In the genomic region with DNA sequence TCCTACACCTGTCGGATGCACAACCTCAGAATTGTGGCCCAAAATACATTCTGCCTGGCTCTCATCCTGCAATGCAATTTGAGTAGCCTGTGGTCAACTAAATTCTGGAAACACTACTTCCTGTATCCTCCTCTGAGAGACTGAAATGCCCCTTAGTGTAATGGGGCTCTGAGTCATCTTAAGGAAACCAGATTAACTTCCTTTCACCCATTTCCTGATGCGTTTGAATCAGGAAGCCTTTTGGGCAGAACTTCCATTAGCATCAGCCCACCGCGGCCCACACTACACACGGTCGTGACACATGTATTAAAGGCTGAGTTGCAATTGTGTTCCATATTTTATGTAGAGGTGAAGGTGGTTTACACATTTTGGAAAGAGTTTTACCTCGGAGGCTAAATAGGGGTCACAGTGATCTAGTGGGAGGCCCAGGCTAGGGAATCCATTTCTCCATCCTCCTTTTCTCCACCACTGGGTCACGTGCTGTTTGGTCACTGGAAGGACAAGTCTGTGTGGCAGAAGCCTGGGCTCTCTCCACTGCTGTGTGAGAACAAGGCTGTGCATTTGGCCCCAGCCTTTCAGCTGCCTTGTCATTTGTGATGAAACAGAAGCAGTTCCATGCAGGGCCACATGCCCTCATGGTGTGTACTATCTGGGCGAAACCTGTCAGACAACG, we compare ENCODE assay signal across 9 cellular contexts. TPM values are rescaled to one million over a fixed set of nuclear protein-coding genes. Genes with fewer than 3 reads are reported as not detected.
A peak's percentile ranks its signal among the peaks of the same experiment; 100 is the strongest.
DNase-seq lines count a peak whose midpoint lies in the region; ATAC-seq lines count a peak whose summit lies in the region.
"Had no signal": no experiment of that assay in that cellular context is flagged by ENCODE, and none has a peak within 500 bp of the region (broad histone marks: within the 10 kb centered on the region; RNA-seq: fewer than 3 reads in every experiment).

No MANE protein-coding gene starts in this region.

- H3K27me3 Mint-ChIP-seq in T-helper 2 cell treated with Interferon-gamma antibody and Interleukin-4, amounts not matched to agents 5 μg/mL and 100 μg/mL, for 36 hours (ENCODE audit: low read depth) = no peaks in the 10 kb centered on the region

- DNase-seq in activated naive CD4-positive, alpha-beta T cell treated with Interleukin-2 at 50 U/mL for 16 hours = peak; percentile 12
- DNase-seq in activated naive CD4-positive, alpha-beta T cell treated with anti-CD3 and anti-CD28 coated beads, Interleukin-2, amount 50 U/mL, for 16 hours = no peak
- DNase-seq in NOMO-1 treated with DMSO at 0.1 percent for 48 hours (lab: John Stamatoyannopoulos, UW; ENCODE audit: unreplicated experiment) (peak; percentile 96), dermis blood vessel endothelial cell (peak; percentile 77), NCI-H1436 (lab: John Stamatoyannopoulos, UW) (no peak), NCI-H774 (lab: John Stamatoyannopoulos, UW) (no peak)
- DNase-seq in stimulated activated naive CD8-positive, alpha-beta T cell treated with anti-CD3 and anti-CD28 coated beads, Interleukin-15, Interleukin-2, amounts not matched to agents 100 U/mL and 50 U/mL, for 24 hours = peak; percentile 25
- no peak for DNase-seq in T-helper 2 cell treated with Interferon-gamma antibody and Interleukin-4, amounts not matched to agents 5 μg/mL and 100 μg/mL, for 36 hours (ENCODE audit: low spot score)
- DNase-seq: heart right ventricle had no signal

- no peak overlapping the region for H3K4me3 Mint-ChIP-seq in T-helper 2 cell treated with Interferon-gamma antibody and Interleukin-4, amounts not matched to agents 5 μg/mL and 100 μg/mL, for 36 hours

- peaks cover 23% of the 10 kb centered on the region for H3K4me1 Mint-ChIP-seq in T-helper 2 cell treated with Interferon-gamma antibody and Interleukin-4, amounts not matched to agents 5 μg/mL and 100 μg/mL, for 36 hours (ENCODE audit: low read depth)

- H3K36me3 Mint-ChIP-seq in T-helper 2 cell treated with Interferon-gamma antibody and Interleukin-4, amounts not matched to agents 5 μg/mL and 100 μg/mL, for 36 hours (ENCODE audit: low read depth) = peaks cover 7% of the 10 kb centered on the region

- H3K9me3 Mint-ChIP-seq in T-helper 2 cell treated with Interferon-gamma antibody and Interleukin-4, amounts not matched to agents 5 μg/mL and 100 μg/mL, for 36 hours = no peaks in the 10 kb centered on the region

- no peak overlapping the region for H3K27ac Mint-ChIP-seq in T-helper 2 cell treated with Interferon-gamma antibody and Interleukin-4, amounts not matched to agents 5 μg/mL and 100 μg/mL, for 36 hours

- peak; percentile 56 for ATAC-seq in stimulated activated naive CD8-positive, alpha-beta T cell treated with anti-CD3 and anti-CD28 coated beads, Interleukin-15, Interleukin-2, amounts not matched to agents 100 U/mL and 50 U/mL, for 24 hours

RNA-seq across cellular contexts. Expression of gene DAP, which starts 55.9 kb away (rescaled TPM):
- 36.2 and 89.6 TPM in 2 replicates for total RNA-seq in dermis blood vessel endothelial cell

Comparison
In these comparisons a context has a peak if more than half of its experiments do, and no peak if none do; other contexts are left out.
1. DNase-seq: peak in activated naive CD4-positive, alpha-beta T cell treated with Interleukin-2 at 50 U/mL for 16 hours (single experiment), NOMO-1 treated with DMSO at 0.1 percent for 48 hours (single experiment), dermis blood vessel endothelial cell (single experiment) and stimulated activated naive CD8-positive, alpha-beta T cell treated with anti-CD3 and anti-CD28 coated beads, Interleukin-15, Interleukin-2, amounts not matched to agents 100 U/mL and 50 U/mL, for 24 hours (single experiment); none in activated naive CD4-positive, alpha-beta T cell treated with anti-CD3 and anti-CD28 coated beads, Interleukin-2, amount 50 U/mL, for 16 hours (single experiment), NCI-H1436 (single experiment), NCI-H774 (single experiment) and T-helper 2 cell treated with Interferon-gamma antibody and Interleukin-4, amounts not matched to agents 5 μg/mL and 100 μg/mL, for 36 hours (single experiment).